ENCODE assay signal across 8 cellular contexts in genomic region chr2:120520929-120521912, GRCh38.
A peak's percentile ranks its signal among the peaks of the same experiment; 100 is the strongest.
DNase-seq lines count a peak whose midpoint lies in the region; ATAC-seq and TF ChIP-seq lines count a peak whose summit lies in the region.

No MANE protein-coding gene starts in this region.

- no peak overlapping the region for H2AFZ ChIP-seq in smooth muscle cell (ENCODE audit: low read depth)

- H3K4me3 Mint-ChIP-seq in glutamatergic neuron (ENCODE audit: unreplicated experiment) (no peak overlapping the region), immature natural killer cell (no peak overlapping the region)

- WGBS in smooth muscle cell (ENCODE audit: low lambda C conversion rate), result 55% methylated on average over 13 of the region's 13 CpGs

- H3K79me2 ChIP-seq in smooth muscle cell (ENCODE audit: low read depth), result no peaks in the 10 kb centered on the region

- H3K4me1 ChIP-seq in smooth muscle cell (ENCODE audit: low read depth), result no peaks in the 10 kb centered on the region

- peaks cover 8% of the 10 kb centered on the region for H3K4me1 Mint-ChIP-seq in glutamatergic neuron (ENCODE audit: low read depth, unreplicated experiment)
- H3K4me1 Mint-ChIP-seq in immature natural killer cell, result no peaks in the 10 kb centered on the region

- H3K27me3 Mint-ChIP-seq in glutamatergic neuron (ENCODE audit: unreplicated experiment) (peaks cover 2% of the 10 kb centered on the region), immature natural killer cell (ENCODE audit: low read depth in 3 of 3) (peaks cover 7 to 13% (median 10%) of the 10 kb centered on the region in 3 donors)

- no peak for ATAC-seq in GM18511 (IDR thresholded peaks at IDR 0.05; ENCODE audit: unreplicated experiment)

- no peak overlapping the region for H3K4me2 ChIP-seq in smooth muscle cell

- H3K27me3 ChIP-seq in smooth muscle cell (ENCODE audit: low read depth), result peaks cover 4% of the 10 kb centered on the region

- H3F3A ChIP-seq in smooth muscle cell (ENCODE audit: low read depth), result no peaks in the 10 kb centered on the region

- H3K27ac ChIP-seq in smooth muscle cell (ENCODE audit: low read depth), result no peak overlapping the region

- no peaks in the 10 kb centered on the region for H3K36me3 ChIP-seq in smooth muscle cell (ENCODE audit: low read depth)

- H4K20me1 ChIP-seq in smooth muscle cell (ENCODE audit: low read depth), result no peaks in the 10 kb centered on the region

- TF ChIP-seq CTCF in WI38 (IDR thresholded peaks at IDR 0.05; ENCODE audit: low read depth, low read length) (peak; percentile 98), glutamatergic neuron (IDR thresholded peaks at IDR 0.05; ENCODE audit: partially characterized antibody, unreplicated experiment) (peak; percentile 84), smooth muscle cell (IDR thresholded peaks at IDR 0.05; ENCODE audit: borderline replicate concordance, insufficient read depth, poor library complexity, severe bottlenecking) (peak; percentile 58)

- H3K9me3 ChIP-seq in smooth muscle cell (replicated peaks; ENCODE audit: low read depth), result no peaks in the 10 kb centered on the region

- no peak overlapping the region for H3K9ac ChIP-seq in smooth muscle cell (ENCODE audit: low read depth)

- peak; percentile 23 for DNase-seq in activated T-cell treated with anti-CD3 and anti-CD28 coated beads for 48 hours (ENCODE audit: low read depth)
- DNase-seq in activated T-cell treated with anti-CD3 and anti-CD28 coated beads for 4 hours, result no peak
- peak; percentile 49 for DNase-seq in M059J (ENCODE audit: low read depth)
- peak; percentile 64 for DNase-seq in glutamatergic neuron
- DNase-seq in smooth muscle cell (lab: John Stamatoyannopoulos, UW; ENCODE audit: unreplicated experiment), result no peak
- DNase-seq in immature natural killer cell, result no peak

- H3K27ac Mint-ChIP-seq in glutamatergic neuron (ENCODE audit: unreplicated experiment) (no peak overlapping the region), immature natural killer cell (no peak overlapping the region)

- H3K4me3 ChIP-seq in WI38 (ENCODE audit: low read depth, low read length), result no peak overlapping the region
- H3K4me3 ChIP-seq in smooth muscle cell, result no peak overlapping the region

- H3K9me3 Mint-ChIP-seq in glutamatergic neuron (ENCODE audit: unreplicated experiment) (no peaks in the 10 kb centered on the region), immature natural killer cell (no peaks in the 10 kb centered on the region)

- H3K36me3 Mint-ChIP-seq in glutamatergic neuron (ENCODE audit: unreplicated experiment) (no peaks in the 10 kb centered on the region), immature natural killer cell (no peaks in the 10 kb centered on the region)

Comparison
In these comparisons a context has a peak if more than half of its experiments do, and no peak if none do; other contexts are left out.
1. DNase-seq: peak in activated T-cell treated with anti-CD3 and anti-CD28 coated beads for 48 hours (single experiment), M059J (single experiment) and glutamatergic neuron (single experiment); none in activated T-cell treated with anti-CD3 and anti-CD28 coated beads for 4 hours (single experiment), smooth muscle cell (single experiment) and immature natural killer cell (0 of 3).
2. Peak in every context shown above with its lines, with median percentiles within 50 percentile points of each other: CTCF ChIP-seq.